Comparison of ENCODE assay signal across 28 cellular contexts in genomic region chr3:63370094-63370493, GRCh38.
"Had no signal": no experiment of that assay in that cellular context is flagged by ENCODE, and none has a peak within 500 bp of the region (broad histone marks: within the 10 kb centered on the region; RNA-seq: fewer than 3 reads in every experiment).

No MANE protein-coding gene starts in this region.

- H3K4me3 ChIP-seq: coronary artery, dorsolateral prefrontal cortex had no signal

- H3K9me3 Mint-ChIP-seq: activated CD8-positive, alpha-beta T cell treated with anti-CD3 and anti-CD28 coated beads for 36 hours; activated T-cell treated with anti-CD3 and anti-CD28 coated beads, Interleukin-2, amount 50 U/mL, for 4 hours; activated T-helper 17 cell treated with anti-CD3 and anti-CD28 coated beads, Interleukin-2, amount 50 U/mL, for 72 hours; dendritic cell treated with granulocyte-macrophage colony-stimulating factor and Interleukin-4, amounts not matched to agents 40 ng/mL and 50 ng/mL, for 4 days; endodermal cell had no signal

- H3K4me1 Mint-ChIP-seq: activated T-helper 17 cell treated with anti-CD3 and anti-CD28 coated beads, Interleukin-2, amount 50 U/mL, for 72 hours; central memory CD8-positive, alpha-beta T cell had no signal

- DNase-seq: activated CD4-positive, alpha-beta T cell treated with anti-CD3 and anti-CD28 coated beads for 1 hour; activated CD4-positive, alpha-beta T cell treated with anti-CD3 and anti-CD28 coated beads for 4 hours; activated CD4-positive, alpha-beta T cell treated with anti-CD3 and anti-CD28 coated beads, Interleukin-2, amount 50 U/mL, for 1 hour; activated CD4-positive, alpha-beta T cell treated with anti-CD3 and anti-CD28 coated beads, Interleukin-2, amount 50 U/mL, for 48 hours; activated CD8-positive, alpha-beta memory T cell treated with anti-CD3 and anti-CD28 coated beads for 24 hours; activated CD8-positive, alpha-beta T cell treated with anti-CD3 and anti-CD28 coated beads for 36 hours; activated effector memory CD4-positive, alpha-beta T cell treated with Interleukin-2 at 50 U/mL for 16 hours; activated gamma-delta T cell treated with Interleukin-2 at 50 U/mL for 16 hours; activated naive CD4-positive, alpha-beta T cell treated with anti-CD3 and anti-CD28 coated beads, Interleukin-2, amount 50 U/mL, for 16 hours; activated naive CD4-positive, alpha-beta T cell treated with Interleukin-2 at 50 U/mL for 16 hours; activated T-cell treated with anti-CD3 and anti-CD28 coated beads, Interleukin-2, amount 50 U/mL, for 4 hours; amniotic stem cell; anterior cingulate cortex; brain microvascular endothelial cell; dorsolateral prefrontal cortex; effector memory CD4-positive, alpha-beta T cell; endodermal cell; foreskin fibroblast; head of caudate nucleus; hippocampal formation; T-helper 9 cell had no signal

- ATAC-seq: activated CD8-positive, alpha-beta T cell treated with anti-CD3 and anti-CD28 coated beads for 36 hours; activated T-cell treated with anti-CD3 and anti-CD28 coated beads, Interleukin-2, amount 50 U/mL, for 4 hours; activated T-helper 17 cell treated with anti-CD3 and anti-CD28 coated beads, Interleukin-2, amount 50 U/mL, for 72 hours; esophagus mucosa; WTC11 had no signal

- H3K27ac ChIP-seq: brain microvascular endothelial cell, coronary artery, dorsolateral prefrontal cortex had no signal

- H3K36me3 ChIP-seq: brain microvascular endothelial cell had no signal

- H3K4me3 Mint-ChIP-seq: activated CD8-positive, alpha-beta T cell treated with anti-CD3 and anti-CD28 coated beads for 36 hours; activated naive CD8-positive, alpha-beta T cell; activated T-cell treated with anti-CD3 and anti-CD28 coated beads, Interleukin-2, amount 50 U/mL, for 4 hours; activated T-helper 17 cell treated with anti-CD3 and anti-CD28 coated beads, Interleukin-2, amount 50 U/mL, for 72 hours; central memory CD8-positive, alpha-beta T cell; dendritic cell treated with granulocyte-macrophage colony-stimulating factor and Interleukin-4, amounts not matched to agents 40 ng/mL and 50 ng/mL, for 4 days; endodermal cell; WTC11 had no signal

- H3K27me3 Mint-ChIP-seq: central memory CD8-positive, alpha-beta T cell; dendritic cell treated with granulocyte-macrophage colony-stimulating factor and Interleukin-4, amounts not matched to agents 40 ng/mL and 50 ng/mL, for 4 days had no signal

- H3K27me3 ChIP-seq: brain microvascular endothelial cell had no signal

- H3K36me3 Mint-ChIP-seq: activated naive CD8-positive, alpha-beta T cell had no signal

- H3K27ac Mint-ChIP-seq: activated CD8-positive, alpha-beta T cell treated with anti-CD3 and anti-CD28 coated beads for 36 hours; activated naive CD8-positive, alpha-beta T cell; activated T-helper 17 cell treated with anti-CD3 and anti-CD28 coated beads, Interleukin-2, amount 50 U/mL, for 72 hours; dendritic cell treated with granulocyte-macrophage colony-stimulating factor and Interleukin-4, amounts not matched to agents 40 ng/mL and 50 ng/mL, for 4 days; endodermal cell; WTC11 had no signal
